1 cellular context compared by ENCODE assay signal in the genomic region with DNA sequence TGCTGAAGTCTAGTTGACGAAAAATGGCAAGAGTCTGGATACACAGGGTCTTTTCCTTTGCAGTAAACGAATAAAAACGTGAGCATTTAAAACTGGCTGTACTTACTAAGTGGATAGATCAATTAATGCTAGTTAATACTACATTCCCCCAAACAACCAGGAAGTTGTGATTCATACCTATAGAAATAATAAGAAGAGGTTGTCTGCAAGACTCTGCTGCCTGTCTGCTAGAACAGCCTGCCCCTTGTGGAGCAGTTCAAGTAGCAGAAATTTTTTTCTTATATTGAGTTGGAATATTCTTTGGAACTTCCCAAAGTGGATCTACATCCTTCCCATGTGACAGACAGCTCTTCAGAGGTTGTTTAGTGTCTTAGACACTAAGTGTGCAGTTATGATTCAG.
TF ChIP-seq lines count a peak whose summit lies in the region.

No MANE protein-coding gene starts in this region.

TF ChIP-seq in WTC11, 78 proteins besides CTCF, POLR2A, EP300 and RAD21 (continued from another document):
- TF ChIP-seq, protein P1, sequence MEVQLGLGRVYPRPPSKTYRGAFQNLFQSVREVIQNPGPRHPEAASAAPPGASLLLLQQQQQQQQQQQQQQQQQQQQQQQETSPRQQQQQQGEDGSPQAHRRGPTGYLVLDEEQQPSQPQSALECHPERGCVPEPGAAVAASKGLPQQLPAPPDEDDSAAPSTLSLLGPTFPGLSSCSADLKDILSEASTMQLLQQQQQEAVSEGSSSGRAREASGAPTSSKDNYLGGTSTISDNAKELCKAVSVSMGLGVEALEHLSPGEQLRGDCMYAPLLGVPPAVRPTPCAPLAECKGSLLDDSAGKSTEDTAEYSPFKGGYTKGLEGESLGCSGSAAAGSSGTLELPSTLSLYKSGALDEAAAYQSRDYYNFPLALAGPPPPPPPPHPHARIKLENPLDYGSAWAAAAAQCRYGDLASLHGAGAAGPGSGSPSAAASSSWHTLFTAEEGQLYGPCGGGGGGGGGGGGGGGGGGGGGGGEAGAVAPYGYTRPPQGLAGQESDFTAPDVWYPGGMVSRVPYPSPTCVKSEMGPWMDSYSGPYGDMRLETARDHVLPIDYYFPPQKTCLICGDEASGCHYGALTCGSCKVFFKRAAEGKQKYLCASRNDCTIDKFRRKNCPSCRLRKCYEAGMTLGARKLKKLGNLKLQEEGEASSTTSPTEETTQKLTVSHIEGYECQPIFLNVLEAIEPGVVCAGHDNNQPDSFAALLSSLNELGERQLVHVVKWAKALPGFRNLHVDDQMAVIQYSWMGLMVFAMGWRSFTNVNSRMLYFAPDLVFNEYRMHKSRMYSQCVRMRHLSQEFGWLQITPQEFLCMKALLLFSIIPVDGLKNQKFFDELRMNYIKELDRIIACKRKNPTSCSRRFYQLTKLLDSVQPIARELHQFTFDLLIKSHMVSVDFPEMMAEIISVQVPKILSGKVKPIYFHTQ (CRISPR knock-in tag; IDR thresholded peaks at IDR 0.05): no peak
- TF ChIP-seq, protein P2, sequence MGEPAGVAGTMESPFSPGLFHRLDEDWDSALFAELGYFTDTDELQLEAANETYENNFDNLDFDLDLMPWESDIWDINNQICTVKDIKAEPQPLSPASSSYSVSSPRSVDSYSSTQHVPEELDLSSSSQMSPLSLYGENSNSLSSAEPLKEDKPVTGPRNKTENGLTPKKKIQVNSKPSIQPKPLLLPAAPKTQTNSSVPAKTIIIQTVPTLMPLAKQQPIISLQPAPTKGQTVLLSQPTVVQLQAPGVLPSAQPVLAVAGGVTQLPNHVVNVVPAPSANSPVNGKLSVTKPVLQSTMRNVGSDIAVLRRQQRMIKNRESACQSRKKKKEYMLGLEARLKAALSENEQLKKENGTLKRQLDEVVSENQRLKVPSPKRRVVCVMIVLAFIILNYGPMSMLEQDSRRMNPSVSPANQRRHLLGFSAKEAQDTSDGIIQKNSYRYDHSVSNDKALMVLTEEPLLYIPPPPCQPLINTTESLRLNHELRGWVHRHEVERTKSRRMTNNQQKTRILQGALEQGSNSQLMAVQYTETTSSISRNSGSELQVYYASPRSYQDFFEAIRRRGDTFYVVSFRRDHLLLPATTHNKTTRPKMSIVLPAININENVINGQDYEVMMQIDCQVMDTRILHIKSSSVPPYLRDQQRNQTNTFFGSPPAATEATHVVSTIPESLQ (CRISPR knock-in tag; IDR thresholded peaks at IDR 0.05): no peak
- TF ChIP-seq, protein P3, sequence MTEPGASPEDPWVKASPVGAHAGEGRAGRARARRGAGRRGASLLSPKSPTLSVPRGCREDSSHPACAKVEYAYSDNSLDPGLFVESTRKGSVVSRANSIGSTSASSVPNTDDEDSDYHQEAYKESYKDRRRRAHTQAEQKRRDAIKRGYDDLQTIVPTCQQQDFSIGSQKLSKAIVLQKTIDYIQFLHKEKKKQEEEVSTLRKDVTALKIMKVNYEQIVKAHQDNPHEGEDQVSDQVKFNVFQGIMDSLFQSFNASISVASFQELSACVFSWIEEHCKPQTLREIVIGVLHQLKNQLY (CRISPR knock-in tag; IDR thresholded peaks at IDR 0.05): no peak
- TF ChIP-seq, protein P4, sequence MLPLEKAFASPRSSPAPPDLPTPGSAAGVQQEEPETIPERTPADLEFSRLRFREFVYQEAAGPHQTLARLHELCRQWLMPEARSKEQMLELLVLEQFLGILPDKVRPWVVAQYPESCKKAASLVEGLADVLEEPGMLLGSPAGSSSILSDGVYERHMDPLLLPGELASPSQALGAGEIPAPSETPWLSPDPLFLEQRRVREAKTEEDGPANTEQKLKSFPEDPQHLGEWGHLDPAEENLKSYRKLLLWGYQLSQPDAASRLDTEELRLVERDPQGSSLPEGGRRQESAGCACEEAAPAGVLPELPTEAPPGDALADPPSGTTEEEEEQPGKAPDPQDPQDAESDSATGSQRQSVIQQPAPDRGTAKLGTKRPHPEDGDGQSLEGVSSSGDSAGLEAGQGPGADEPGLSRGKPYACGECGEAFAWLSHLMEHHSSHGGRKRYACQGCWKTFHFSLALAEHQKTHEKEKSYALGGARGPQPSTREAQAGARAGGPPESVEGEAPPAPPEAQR (CRISPR knock-in tag; IDR thresholded peaks at IDR 0.05): no peak
- TF ChIP-seq GRHL2 (CRISPR knock-in tag; IDR thresholded peaks at IDR 0.05; ENCODE audit: insufficient replicate concordance, severe bottlenecking) (no peak), NR2C2 (CRISPR knock-in tag; IDR thresholded peaks at IDR 0.05) (no peak)
TF ChIP-seq in WTC11: peak in this region for 0.
